8 cellular contexts compared by ENCODE assay signal in the genomic region with DNA sequence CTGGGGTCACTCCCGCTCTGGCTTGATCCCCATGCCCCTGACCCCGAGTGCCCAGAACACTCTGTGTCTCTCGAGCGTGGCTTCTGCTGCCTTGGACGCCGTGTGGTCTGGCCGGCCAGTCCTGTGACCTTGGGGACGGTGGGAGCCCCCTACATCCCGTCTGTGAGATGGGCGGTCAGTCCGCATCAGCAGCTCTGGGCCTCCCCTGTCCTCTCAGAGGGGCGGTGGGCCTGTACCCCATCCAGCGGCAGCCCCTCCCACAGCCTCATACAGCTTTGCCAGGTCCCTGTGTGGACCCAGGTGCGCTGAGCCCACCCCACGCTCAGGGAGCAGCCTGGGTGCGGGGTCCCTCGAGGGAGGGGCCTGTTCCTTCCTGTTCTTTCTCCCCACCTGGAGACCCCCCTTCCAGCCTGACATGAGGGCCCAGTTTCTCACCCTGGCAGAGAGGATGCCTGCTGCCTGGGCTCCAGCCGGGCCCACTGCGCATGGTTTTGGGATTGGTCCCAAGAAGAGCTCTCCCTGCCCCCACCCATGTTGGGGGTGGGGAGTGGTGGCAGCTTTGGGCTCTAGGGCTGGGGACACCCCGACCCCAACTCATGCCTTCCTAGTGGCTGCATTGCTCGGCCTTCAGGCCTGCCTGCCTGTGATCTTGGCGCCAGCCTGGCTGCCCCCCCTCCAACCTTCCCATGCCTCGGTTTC. TPM values are rescaled to one million over a fixed set of nuclear protein-coding genes. Genes with fewer than 3 reads are reported as not detected.
A peak's percentile ranks its signal among the peaks of the same experiment; 100 is the strongest.
DNase-seq lines count a peak whose midpoint lies in the region; ATAC-seq and TF ChIP-seq lines count a peak whose summit lies in the region.

No MANE protein-coding gene starts in this region.

- H3K27ac ChIP-seq in duodenal mucosa (ENCODE audit: low read depth, low read length): no peak overlapping the region

- H3K36me3 ChIP-seq in BE2C (peaks cover 28% of the 10 kb centered on the region), duodenal mucosa (ENCODE audit: control insufficient read depth in 1 of 2, insufficient read depth in 2 of 2, low read length in 2 of 2) (no peaks in the 10 kb centered on the region)

- peak overlapping the region; percentile 80 to 94 (median 88) for H3K27ac Mint-ChIP-seq in naive thymus-derived CD8-positive, alpha-beta T cell

- no peaks in the 10 kb centered on the region for H3K9me3 Mint-ChIP-seq in naive thymus-derived CD8-positive, alpha-beta T cell

- no peak for ATAC-seq in naive thymus-derived CD8-positive, alpha-beta T cell
- ATAC-seq in HG02852 (IDR thresholded peaks at IDR 0.05; ENCODE audit: unreplicated experiment) (no peak), GM18502 (IDR thresholded peaks at IDR 0.05; ENCODE audit: poor library complexity, unreplicated experiment) (no peak)

- TF ChIP-seq CTCF in BE2C (IDR thresholded peaks at IDR 0.05; ENCODE audit: low read depth, low read length): no peak
- no peak for TF ChIP-seq CTCF in NB4 (IDR thresholded peaks at IDR 0.05; ENCODE audit: low read depth, low read length)

- DNase-seq in BE2C (no peak), NB4 (ENCODE audit: low read depth) (no peak), NK-92 (lab: John Stamatoyannopoulos, UW; ENCODE audit: unreplicated experiment) (no peak)
- DNase-seq in naive thymus-derived CD8-positive, alpha-beta T cell: no peak
- no peak for DNase-seq in stimulated activated CD8-positive, alpha-beta memory T cell treated with anti-CD3 and anti-CD28 coated beads, Interleukin-4, amount 100 ng/mL, for 48 hours

- H3K4me1 ChIP-seq in BE2C: peaks cover 16% of the 10 kb centered on the region
- peaks cover 21 to 40% of the 10 kb centered on the region in 2 donors for H3K4me1 ChIP-seq in duodenal mucosa (ENCODE audit: control insufficient read depth in 1 of 2, insufficient read depth in 2 of 2, low read length in 2 of 2)

- peaks cover 12 to 34% (median 32%) of the 10 kb centered on the region in 4 donors for H3K4me1 Mint-ChIP-seq in naive thymus-derived CD8-positive, alpha-beta T cell

- H3K9me3 ChIP-seq in BE2C (no peaks in the 10 kb centered on the region), duodenal mucosa (ENCODE audit: control insufficient read depth in 1 of 2, low read length in 2 of 2) (no peaks in the 10 kb centered on the region)

- H3K9ac ChIP-seq in duodenal mucosa (ENCODE audit: low read depth in 1 of 2, low read length in 2 of 2): peak overlapping the region; percentile 74 to 79

- POLR2A ChIA-PET in naive thymus-derived CD8-positive, alpha-beta T cell (lab: Charles Lee): interaction anchor here (1.4 to 2.0 kb wide), 3 partner anchors 23 to 69 kb away, joined by 5 to 6 read pairs (median 5); a partner anchor contains a TSS

- H3K4me3 Mint-ChIP-seq in naive thymus-derived CD8-positive, alpha-beta T cell: peak overlapping the region; percentile 80 to 94 (median 83)

- H3K4me3 ChIP-seq in BE2C (ENCODE audit: low read depth, low read length) (peak overlapping the region; percentile 90), NB4 (ENCODE audit: low read depth, low read length) (peak overlapping the region; percentile 86), duodenal mucosa (ENCODE audit: low read depth in 1 of 2, low read length in 2 of 2) (peak overlapping the region; percentile 78 to 86)

- TF ChIP-seq POLR2A in NB4 (IDR thresholded peaks at IDR 0.05; ENCODE audit: extremely low read depth, insufficient read length): no peak

- no peaks in the 10 kb centered on the region for H3K27me3 ChIP-seq in BE2C
- no peaks in the 10 kb centered on the region for H3K27me3 ChIP-seq in duodenal mucosa (ENCODE audit: control insufficient read depth in 1 of 2, insufficient read depth in 2 of 2, low read length in 2 of 2)

- no peaks in the 10 kb centered on the region for H3K27me3 Mint-ChIP-seq in naive thymus-derived CD8-positive, alpha-beta T cell

- peaks cover 0 to 8% (median 0%) of the 10 kb centered on the region in 3 donors for H3K36me3 Mint-ChIP-seq in naive thymus-derived CD8-positive, alpha-beta T cell

RNA-seq across cellular contexts. Expression of a gene that starts 1.5 kb away (rescaled TPM):
- 121 TPM for polyA plus RNA-seq in BE2C (2012; ENCODE audit: insufficient read depth, insufficient read length, low read depth)
- 100 to 1,000 TPM; 139 to 142 TPM for total RNA-seq in naive thymus-derived CD8-positive, alpha-beta T cell
- polyA plus RNA-seq in naive thymus-derived CD8-positive, alpha-beta T cell: 1 to 10 TPM; 3.1 to 6.5 (median 3.6) TPM

RNA-seq across cellular contexts. Expression of a gene that starts 22.8 kb away (rescaled TPM):
- 2.7 TPM for polyA plus RNA-seq in BE2C (2012; ENCODE audit: insufficient read depth, insufficient read length, low read depth)
- total RNA-seq in naive thymus-derived CD8-positive, alpha-beta T cell: 1 to 10 TPM; 7.5 to 8.2 TPM
- polyA plus RNA-seq in naive thymus-derived CD8-positive, alpha-beta T cell: under 1 TPM in 2 of 3 donors, not detected in 1; 0.09 to 0.15 TPM

RNA-seq across cellular contexts. Expression of a gene that starts 53.5 kb away (rescaled TPM):
- 2,068 TPM for polyA plus RNA-seq in BE2C (2012; ENCODE audit: insufficient read depth, insufficient read length, low read depth)
- 1 to 10 TPM; 2.2 to 2.3 TPM for total RNA-seq in naive thymus-derived CD8-positive, alpha-beta T cell
- polyA plus RNA-seq in naive thymus-derived CD8-positive, alpha-beta T cell: 10 to 100 TPM; 21.1 to 86.9 (median 28.3) TPM
